In genomic region chr14:90409209-90409730, GRCh38 we compare ENCODE assay signal across 8 cellular contexts. TPM values are rescaled to one million over a fixed set of nuclear protein-coding genes. Genes with fewer than 3 reads are reported as not detected.
DNase-seq lines count a peak whose midpoint lies in the region; ATAC-seq and TF ChIP-seq lines count a peak whose summit lies in the region.

No MANE protein-coding gene starts in this region.

- DNase-seq in CD4-positive, alpha-beta T cell = no peak
- DNase-seq in RKO (ENCODE audit: low spot score) (peak; percentile 79), fibroblast of pulmonary artery (ENCODE audit: low read depth) (peak; percentile 97), NCI-H1092 treated with DMSO at 0.1 percent for 48 hours (lab: John Stamatoyannopoulos, UW) (no peak)
- DNase-seq in activated CD8-positive, alpha-beta memory T cell treated with anti-CD3 and anti-CD28 coated beads for 24 hours = no peak

- intact Hi-C loops in CD4-positive, alpha-beta T cell (cut with DNase I, micrococcal nuclease) = no loop called here

- H3K27me3 ChIP-seq in CD4-positive, alpha-beta T cell (ENCODE audit: control insufficient read depth, insufficient read depth, low read length) = no peaks in the 10 kb centered on the region
- no peaks in the 10 kb centered on the region for H3K27me3 ChIP-seq in parathyroid adenoma (ENCODE audit: control insufficient read depth, insufficient read depth, low read length)

- ATAC-seq in CD4-positive, alpha-beta T cell (ENCODE audit: poor library complexity) = no peak
- no peak for ATAC-seq in GM18498 (IDR thresholded peaks at IDR 0.05; ENCODE audit: unreplicated experiment)
- no peak for ATAC-seq in GM21576 (IDR thresholded peaks at IDR 0.05; ENCODE audit: unreplicated experiment)

- H3K4me2 ChIP-seq in parathyroid adenoma (ENCODE audit: low read length) = no peak overlapping the region

- TF ChIP-seq CTCF in CD4-positive, alpha-beta T cell (IDR thresholded peaks at IDR 0.05) = no peak
- TF ChIP-seq CTCF in fibroblast of pulmonary artery (IDR thresholded peaks at IDR 0.05; ENCODE audit: low read length, missing control alignments) = no peak
- no peak for TF ChIP-seq CTCF in parathyroid adenoma (IDR thresholded peaks at IDR 0.05)

- CTCF ChIA-PET in CD4-positive, alpha-beta T cell (lab: Charles Lee) = interaction anchor here (1.3 to 3.3 kb wide), 2 partner anchors 10 to 40 kb away, joined by 4 to 16 read pairs; no protein-coding TSS in a partner anchor

- H3K36me3 Mint-ChIP-seq in CD4-positive, alpha-beta T cell (ENCODE audit: low read depth) = peaks cover 47% of the 10 kb centered on the region

- no peak overlapping the region for H3K4me3 ChIP-seq in fibroblast of pulmonary artery (replicated peaks; ENCODE audit: low read depth, low read length)
- no peak overlapping the region for H3K4me3 ChIP-seq in parathyroid adenoma (ENCODE audit: low read depth, low read length)

- POLR2A ChIA-PET in CD4-positive, alpha-beta T cell (lab: Charles Lee) = interaction anchor here (0.9 to 11.9 kb wide), 4 partner anchors 10 to 288 kb away, joined by 3 to 340 read pairs (median 28); partner anchors contain the start of gene CALM1

- H3K9me3 ChIP-seq in CD4-positive, alpha-beta T cell (ENCODE audit: control insufficient read depth, low read length) = no peaks in the 10 kb centered on the region
- no peaks in the 10 kb centered on the region for H3K9me3 ChIP-seq in parathyroid adenoma (ENCODE audit: control insufficient read depth, low read length)

- no peaks in the 10 kb centered on the region for H3K27me3 Mint-ChIP-seq in CD4-positive, alpha-beta T cell

- H3K4me1 Mint-ChIP-seq in CD4-positive, alpha-beta T cell (ENCODE audit: low read depth) = peaks cover 38% of the 10 kb centered on the region

- no peak overlapping the region for H3K9ac ChIP-seq in parathyroid adenoma

- H3K27ac Mint-ChIP-seq in CD4-positive, alpha-beta T cell = peak overlapping the region; percentile 73

- H2AFZ ChIP-seq in parathyroid adenoma = no peak overlapping the region

- peaks cover 5% of the 10 kb centered on the region for H3K4me1 ChIP-seq in parathyroid adenoma

- no peaks in the 10 kb centered on the region for H3K79me2 ChIP-seq in parathyroid adenoma

- no peaks in the 10 kb centered on the region for H3K9me3 Mint-ChIP-seq in CD4-positive, alpha-beta T cell

- H3K4me3 Mint-ChIP-seq in CD4-positive, alpha-beta T cell = no peak overlapping the region

- H3K27ac ChIP-seq in CD4-positive, alpha-beta T cell (ENCODE audit: low read depth, low read length) = no peak overlapping the region
- peak overlapping the region; percentile 47 for H3K27ac ChIP-seq in parathyroid adenoma

- H3K36me3 ChIP-seq in parathyroid adenoma (ENCODE audit: control insufficient read depth, insufficient read depth, low read length) = no peaks in the 10 kb centered on the region

RNA-seq across cellular contexts. Expression of gene CALM1, which starts 12.4 kb away (rescaled TPM):
- total RNA-seq in CD4-positive, alpha-beta T cell = 100 to 1,000 TPM; 960 to 975 TPM

Comparison
In these comparisons a context has a peak if more than half of its experiments do, and no peak if none do; other contexts are left out.
1. DNase-seq: peak in RKO (single experiment) and fibroblast of pulmonary artery (single experiment); none in CD4-positive, alpha-beta T cell (0 of 10), NCI-H1092 treated with DMSO at 0.1 percent for 48 hours (single experiment) and activated CD8-positive, alpha-beta memory T cell treated with anti-CD3 and anti-CD28 coated beads for 24 hours (single experiment).